9 cellular contexts compared by ENCODE assay signal in genomic region chr15:51874751-51875644, GRCh38.
DNase-seq lines count a peak whose midpoint lies in the region; TF ChIP-seq lines count a peak whose summit lies in the region.
"Had no signal": no experiment of that assay in that cellular context is flagged by ENCODE, and none has a peak within 500 bp of the region (broad histone marks: within the 10 kb centered on the region; RNA-seq: fewer than 3 reads in every experiment).

No MANE protein-coding gene starts in this region.

- intact Hi-C loops in tibial artery (cut with DNase I; ENCODE audit: low total_unique reads), result no loop called here

- H3K36me3 ChIP-seq in HUES48 (ENCODE audit: control insufficient read depth, insufficient read depth, low read length) (peaks cover 9% of the 10 kb centered on the region), tibial artery (peaks cover 15 to 25% (median 23%) of the 10 kb centered on the region in 3 donors)

- no peaks in the 10 kb centered on the region for H3K9me3 ChIP-seq in HUES48 (ENCODE audit: control insufficient read depth, insufficient read depth, low read length)
- H3K9me3 ChIP-seq in tibial artery, result no peaks in the 10 kb centered on the region

- H3K4me1 ChIP-seq in HUES48 (ENCODE audit: control insufficient read depth, insufficient read depth, low read length) (peaks cover 14% of the 10 kb centered on the region; the same call in 1 of the 2 replicates), tibial artery (peaks cover 0 to 35% (median 18%) of the 10 kb centered on the region in 4 donors)

- H3K4me3 ChIP-seq in HUES48 (ENCODE audit: low read depth, low read length) (no peak overlapping the region), tibial artery (no peak overlapping the region)

- DNase-seq in astrocyte of the hippocampus (ENCODE audit: low read depth, low spot score) (peak; percentile 90), inferior parietal cortex (ENCODE audit: extremely low spot score) (peak; percentile 49), tibial artery (peak in 1 of 2 donors; percentile 62), NCI-H1092 (lab: John Stamatoyannopoulos, UW) (no peak), NCI-H187 (lab: John Stamatoyannopoulos, UW) (no peak), COR-L47 (lab: John Stamatoyannopoulos, UW) (no peak), GDM1 (lab: John Stamatoyannopoulos, UW) (no peak)
- DNase-seq: activated CD4-positive, CD25-positive, alpha-beta regulatory T cell had no signal

- H3K9ac ChIP-seq in HUES48 (ENCODE audit: low read depth, low read length), result peak overlapping the region; percentile 6; the same call in 1 of the 2 replicates

- no peak for TF ChIP-seq CTCF in tibial artery (IDR thresholded peaks at IDR 0.05)

- H3K27ac ChIP-seq in HUES48 (ENCODE audit: low read depth, low read length) (peak overlapping the region; percentile 91), tibial artery (peak overlapping the region; percentile 65 to 67)

- H3K27me3 ChIP-seq in HUES48 (ENCODE audit: control insufficient read depth, insufficient read depth, low read length) (no peaks in the 10 kb centered on the region), tibial artery (no peaks in the 10 kb centered on the region)

Comparison
In these comparisons a context has a peak if more than half of its experiments do, and no peak if none do; other contexts are left out.
1. DNase-seq: peak in astrocyte of the hippocampus (single experiment) and inferior parietal cortex (single experiment); none in NCI-H1092 (single experiment), NCI-H187 (0 of 2), COR-L47 (single experiment) and GDM1 (single experiment).